Comparison of ENCODE assay signal across 8 cellular contexts in genomic region chr1:26993237-26994019, GRCh38. TPM values are rescaled to one million over a fixed set of nuclear protein-coding genes. Genes with fewer than 3 reads are reported as not detected.
DNase-seq lines count a peak whose midpoint lies in the region; ATAC-seq, FAIRE-seq and TF ChIP-seq lines count a peak whose summit lies in the region.

TSS of gene TRNP1 (plus strand) at chr1:26993692. CDS start at chr1:26993787, 95 bp downstream.

- H4K20me1 ChIP-seq in HepG2 (ENCODE audit: insufficient read depth, low read length), result peaks cover 41% of the 10 kb centered on the region

- TF ChIP-seq EP300 in HepG2 (IDR thresholded peaks at IDR 0.05; ENCODE audit: low read depth in 2 of 2, low read length in 2 of 2) (peak in 1 of 2 experiments; percentile 74; a peak in 2 of 4 replicates), HepG2 (CRISPR knock-in tag; IDR thresholded peaks at IDR 0.05; ENCODE audit: borderline replicate concordance) (peak; percentile 73; the same call in 1 of the 2 replicates)

- CTCF ChIA-PET in CD8-positive, alpha-beta memory T cell (lab: Charles Lee), result no interaction called here
- CTCF ChIA-PET in HepG2 (lab: Yijun Ruan, JAX; ENCODE audit: low intra/inter-chr PET ratio, low total read pairs), result no interaction called here

- DNase-seq in CD8-positive, alpha-beta memory T cell, result peak; percentile 50 to 78 (median 61)
- peak; percentile 99 for DNase-seq in H7
- DNase-seq in NCI-H2227 (lab: John Stamatoyannopoulos, UW; ENCODE audit: unreplicated experiment), result peak; percentile 90
- DNase-seq in activated CD4-positive, alpha-beta T cell treated with anti-CD3 and anti-CD28 coated beads, Interleukin-2, amount 50 U/mL, for 24 hours (ENCODE audit: low read depth in 1 of 2, low spot score in 1 of 2), result peak; percentile 53 to 64
- peak; percentile 88 for DNase-seq in HepG2 (ENCODE audit: low spot score)
- DNase-seq in stimulated activated CD4-positive, alpha-beta T cell treated with anti-CD3 and anti-CD28 coated beads, Interleukin-2, amount 100 ng/mL, for 48 hours, result peak; percentile 57 to 62
- no peak for DNase-seq in middle frontal gyrus (ENCODE audit: extremely low spot score, low spot score)

- TF ChIP-seq RAD21 in HepG2 (CRISPR knock-in tag; IDR thresholded peaks at IDR 0.05), result peak; percentile 68

- peak within 1 kb of the TSS in 4 of 8 donors; percentile 15 to 91 (median 52) for H3K27ac Mint-ChIP-seq in CD8-positive, alpha-beta memory T cell
- no peak within 1 kb of the TSS for H3K27ac Mint-ChIP-seq in dendritic cell treated with granulocyte-macrophage colony-stimulating factor and Interleukin-4, amounts not matched to agents 40 ng/mL and 50 ng/mL, for 4 days

- H3K4me2 ChIP-seq in HepG2 (ENCODE audit: low read depth, low read length), result peak within 1 kb of the TSS; percentile 99

- peak in 1 of 2 experiments; percentile 97; a peak in 2 of 4 replicates for TF ChIP-seq POLR2A in HepG2 (IDR thresholded peaks at IDR 0.05; ENCODE audit: insufficient read depth in 1 of 2, low read depth in 2 of 2, low read length in 2 of 2)

- H3K4me3 ChIP-seq in CD8-positive, alpha-beta memory T cell (ENCODE audit: low read length), result peak within 1 kb of the TSS; percentile 40
- H3K4me3 ChIP-seq in H7 (ENCODE audit: insufficient read depth, low read depth, low read length) (peak within 1 kb of the TSS; percentile 89), HepG2 (replicated peaks in 1 of 3; ENCODE audit: insufficient read depth in 1 of 3, low read depth in 2 of 3, low read length in 3 of 3) (peak within 1 kb of the TSS; percentile 92 to 97 (median 96))

- intact Hi-C loops in dendritic cell treated with granulocyte-macrophage colony-stimulating factor and Interleukin-4, amounts not matched to agents 40 ng/mL and 50 ng/mL, for 4 days (cut with micrococcal nuclease), result no loop called here
- intact Hi-C loops in HepG2 (cut with micrococcal nuclease; ENCODE audit: unreplicated experiment), result loop anchor here (1.0 kb wide), 1 partner anchor 79 kb away; no protein-coding TSS in a partner anchor

- peaks cover 13 to 24% (median 14%) of the 10 kb centered on the region in 3 donors for H3K4me1 Mint-ChIP-seq in CD8-positive, alpha-beta memory T cell
- peaks cover 40% of the 10 kb centered on the region for H3K4me1 Mint-ChIP-seq in dendritic cell treated with granulocyte-macrophage colony-stimulating factor and Interleukin-4, amounts not matched to agents 40 ng/mL and 50 ng/mL, for 4 days (ENCODE audit: low read depth)

- H2AFZ ChIP-seq in HepG2 (ENCODE audit: low read length), result no peak within 1 kb of the TSS

- no peaks in the 10 kb centered on the region for H3K9me3 ChIP-seq in CD8-positive, alpha-beta memory T cell (ENCODE audit: low read length)
- H3K9me3 ChIP-seq in HepG2 (ENCODE audit: low read length), result no peaks in the 10 kb centered on the region

- no TSS peak for BruUV-seq in HepG2 (replicated peaks; lab: Mats Ljungman, UMichigan)

- H3K27ac ChIP-seq in CD8-positive, alpha-beta memory T cell (ENCODE audit: low read depth, low read length), result no peak within 1 kb of the TSS
- peak within 1 kb of the TSS; percentile 100 for H3K27ac ChIP-seq in HepG2 (ENCODE audit: extremely low read length, insufficient read depth, low read length)

- H3K9me3 Mint-ChIP-seq in CD8-positive, alpha-beta memory T cell, result no peaks in the 10 kb centered on the region
- no peaks in the 10 kb centered on the region for H3K9me3 Mint-ChIP-seq in dendritic cell treated with granulocyte-macrophage colony-stimulating factor and Interleukin-4, amounts not matched to agents 40 ng/mL and 50 ng/mL, for 4 days

- peaks cover 15% of the 10 kb centered on the region for H3K4me1 ChIP-seq in CD8-positive, alpha-beta memory T cell (ENCODE audit: insufficient read depth, low read length)
- peaks cover 72% of the 10 kb centered on the region for H3K4me1 ChIP-seq in HepG2 (ENCODE audit: insufficient read depth, low read length)

- H3K36me3 ChIP-seq in CD8-positive, alpha-beta memory T cell (ENCODE audit: insufficient read depth, low read length), result no peaks in the 10 kb centered on the region
- H3K36me3 ChIP-seq in H7 (replicated peaks; ENCODE audit: control insufficient read depth, insufficient read depth, low read length) (peaks cover 2% of the 10 kb centered on the region), HepG2 (replicated peaks in 1 of 2; ENCODE audit: control insufficient read depth in 1 of 2, insufficient read depth in 2 of 2, low read length in 2 of 2) (0 out of 5 replicates have a peak, but pooled peaks cover 1 to 3% of the 10 kb centered on the region in 2 experiments)

- peak within 1 kb of the TSS; percentile 95 for H3K9ac ChIP-seq in HepG2 (ENCODE audit: insufficient read depth, low read depth, low read length)

- in situ Hi-C loops in HepG2 (cut with HindIII; ENCODE audit: extremely low pct_ligation_motif_present, low pct_unique_long_range_greater_than_20kb), result loop anchor here (5.0 kb wide), 1 partner anchor 81 kb away; the partner anchor contains the start of gene NR0B2

- peak; percentile 68 for FAIRE-seq in HepG2 (lab: Jason Lieb, UNC)

- peaks cover 49 to 57% of the 10 kb centered on the region in 2 donors for H3K27me3 Mint-ChIP-seq in CD8-positive, alpha-beta memory T cell
- H3K27me3 Mint-ChIP-seq in dendritic cell treated with granulocyte-macrophage colony-stimulating factor and Interleukin-4, amounts not matched to agents 40 ng/mL and 50 ng/mL, for 4 days, result peaks cover 69% of the 10 kb centered on the region

- no peaks in the 10 kb centered on the region for H3K36me3 Mint-ChIP-seq in CD8-positive, alpha-beta memory T cell
- H3K36me3 Mint-ChIP-seq in dendritic cell treated with granulocyte-macrophage colony-stimulating factor and Interleukin-4, amounts not matched to agents 40 ng/mL and 50 ng/mL, for 4 days (ENCODE audit: low read depth), result no peaks in the 10 kb centered on the region

- WGBS in HepG2 (ENCODE audit: low lambda C conversion rate), result 2% methylated on average over 19 of the region's 61 CpGs

- peaks cover 35% of the 10 kb centered on the region for H3K27me3 ChIP-seq in CD8-positive, alpha-beta memory T cell (ENCODE audit: insufficient read depth, low read length, poor library complexity, severe bottlenecking)
- H3K27me3 ChIP-seq in H7 (ENCODE audit: control insufficient read depth, insufficient read depth, low read length) (peaks cover 1% of the 10 kb centered on the region), HepG2 (ENCODE audit: control insufficient read depth in 1 of 2, insufficient read depth in 2 of 2, low read length in 2 of 2) (no peaks in the 10 kb centered on the region; a peak in 1 of 5 replicates)

- peak within 1 kb of the TSS; percentile 72 to 91 (median 80) for H3K4me3 Mint-ChIP-seq in CD8-positive, alpha-beta memory T cell
- peak within 1 kb of the TSS; percentile 62 for H3K4me3 Mint-ChIP-seq in dendritic cell treated with granulocyte-macrophage colony-stimulating factor and Interleukin-4, amounts not matched to agents 40 ng/mL and 50 ng/mL, for 4 days

- ATAC-seq in HepG2, result peak; percentile 54

- POLR2A ChIA-PET in CD8-positive, alpha-beta memory T cell (lab: Charles Lee), result no interaction called here
- POLR2A ChIA-PET in HepG2 (lab: Yijun Ruan, JAX), result interaction anchor here (0.7 to 12.9 kb wide), 23 partner anchors 9 to 533 kb away, joined by 3 to 253 read pairs (median 5); partner anchors contain the start of genes GPATCH3, GPN2, KDF1 and NR0B2

- peak; percentile 43 for TF ChIP-seq CTCF in HepG2 (CRISPR knock-in tag; IDR thresholded peaks at IDR 0.05)

- H3K79me2 ChIP-seq in HepG2 (ENCODE audit: insufficient read depth, low read length), result peaks cover 34% of the 10 kb centered on the region

TF ChIP-seq in HepG2, 621 proteins besides CTCF, POLR2A, EP300 and RAD21 (continues in another document):
- TF ChIP-seq THAP7 (CRISPR knock-in tag; IDR thresholded peaks at IDR 0.05) (0 out of 2 replicates have a peak, but pooled peaks have one; percentile 73), JARID2 (CRISPR knock-in tag; IDR thresholded peaks at IDR 0.05; ENCODE audit: insufficient replicate concordance) (no peak), ZNF326 (CRISPR knock-in tag; IDR thresholded peaks at IDR 0.05; ENCODE audit: borderline replicate concordance) (no peak), ZBTB38 (CRISPR knock-in tag; IDR thresholded peaks at IDR 0.05) (peak; percentile 39; the same call in 1 of the 2 replicates), EEA1 (CRISPR knock-in tag; IDR thresholded peaks at IDR 0.05; ENCODE audit: borderline replicate concordance) (no peak), ZNF761 (CRISPR knock-in tag; conservative IDR thresholded peaks at IDR 0.05) (peak; percentile 42)

RNA-seq across cellular contexts. Expression of gene TRNP1, which starts in this region (rescaled TPM):
- total RNA-seq in CD8-positive, alpha-beta memory T cell, result 1 to 10 TPM in 1 of 2 experiments, under 1 TPM in 1; 0.73 to 1.2 TPM
- polyA plus RNA-seq in CD8-positive, alpha-beta memory T cell, result not detected
- 28.9 and 30.5 TPM in 2 replicates for total RNA-seq in H7 (2014; rRNA removed; shearing (Covaris generic))
- total RNA-seq in HepG2 (2016; rRNA removed; fragmentation: Illumina TruSeq; extraction: Trizol), result 35.6 and 42.0 TPM in 2 replicates
- total RNA-seq in HepG2 (2016; cell fraction: cytosol; rRNA removed; fragmentation: Illumina TruSeq; extraction: Trizol; ENCODE audit: low read depth), result 45.9 and 49.6 TPM in 2 replicates
- 32.9 and 43.5 TPM in 2 replicates for total RNA-seq in HepG2 (2016; cell fraction: insoluble cytoplasmic fraction; rRNA removed; fragmentation: Illumina TruSeq; extraction: Trizol)
- 78.4 and 79.4 TPM in 2 replicates for total RNA-seq in HepG2 (2016; cell fraction: membrane; rRNA removed; fragmentation: Illumina TruSeq; extraction: Trizol)
- total RNA-seq in HepG2 (2016; cell fraction: nucleus; rRNA removed; fragmentation: Illumina TruSeq; extraction: Trizol), result 20.2 and 26.8 TPM in 2 replicates
- polyA plus RNA-seq in HepG2 (2011; rRNA removed), result 158 and 166 TPM in 2 replicates
- 196 and 254 TPM in 2 replicates for polyA plus RNA-seq in HepG2 (2011; cell fraction: cytosol; rRNA removed)
- polyA plus RNA-seq in HepG2 (2011; cell fraction: nucleus; rRNA removed), result 52.2 and 66.1 TPM in 2 replicates
- 56.7 and 66.7 TPM in 2 replicates for polyA plus RNA-seq in HepG2 (2012)
- 79.2 and 85.4 TPM in 2 replicates for polyA plus RNA-seq in HepG2 (2016; cell fraction: cytosol; fragmentation: Illumina TruSeq; extraction: Trizol; ENCODE audit: low read depth)
- polyA plus RNA-seq in HepG2 (2016; cell fraction: insoluble cytoplasmic fraction; fragmentation: Illumina TruSeq; extraction: Trizol; ENCODE audit: low read depth), result 57.7 and 57.9 TPM in 2 replicates
- polyA plus RNA-seq in HepG2 (2016; cell fraction: membrane; fragmentation: Illumina TruSeq; extraction: Trizol; ENCODE audit: low read depth), result 101 and 110 TPM in 2 replicates
- 41.5 and 46.3 TPM in 2 replicates for polyA plus RNA-seq in HepG2 (2016; cell fraction: nucleus; fragmentation: Illumina TruSeq; extraction: Trizol; ENCODE audit: insufficient read depth, low read depth)
- polyA minus RNA-seq in HepG2 (2011; rRNA and poly(A)+ RNA removed; ENCODE audit: low replicate concordance), result 0.21 and 97.7 TPM in 2 replicates
- polyA minus RNA-seq in HepG2 (2011; cell fraction: cytosol; rRNA and poly(A)+ RNA removed), result 44.5 and 48.8 TPM in 2 replicates
- 41.1 and 55.3 TPM in 2 replicates for polyA minus RNA-seq in HepG2 (2011; cell fraction: nucleus; rRNA and poly(A)+ RNA removed)

Comparison
In these comparisons a context has a peak if more than half of its experiments do, and no peak if none do; other contexts are left out.
1. RNA of gene TRNP1 (total RNA-seq): 20.2 to 79.4 TPM in HepG2 and 28.9 to 30.5 TPM in H7; 0.73 to 1.2 TPM in CD8-positive, alpha-beta memory T cell; every median in the first group is over 4 times any median in the second.
2. RNA of gene TRNP1 (polyA plus RNA-seq): 41.5 to 254 TPM in HepG2; not detected in CD8-positive, alpha-beta memory T cell (single experiment); every median in the first group is over 10 times any median in the second.
3. H3K4me3 ChIP-seq: peak in every context shown above with its lines; median percentile 96 in HepG2; 89 in H7; 40 in CD8-positive, alpha-beta memory T cell.